Comparison of ENCODE assay signal across 8 cellular contexts in the genomic region with DNA sequence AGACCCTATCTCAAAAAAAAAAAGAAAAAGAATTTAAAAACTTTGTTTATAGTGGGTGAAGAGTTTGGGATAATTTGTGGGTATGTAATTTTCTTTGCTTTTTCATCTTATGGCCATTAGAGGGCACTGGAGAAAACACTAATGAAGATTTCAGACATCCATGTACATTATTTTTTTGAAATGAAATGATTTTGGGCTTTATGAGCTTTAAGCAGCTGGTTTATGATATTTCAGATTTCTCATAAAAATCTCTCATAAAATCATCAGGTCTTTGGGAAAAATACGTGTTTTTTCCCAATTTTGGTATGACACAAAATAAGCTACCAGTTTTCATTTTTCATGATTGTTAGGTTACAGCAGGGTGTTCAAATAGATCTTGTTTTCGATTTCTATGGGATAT. TPM values are rescaled to one million over a fixed set of nuclear protein-coding genes. Genes with fewer than 3 reads are reported as not detected.
DNase-seq lines count a peak whose midpoint lies in the region; ATAC-seq, FAIRE-seq and TF ChIP-seq lines count a peak whose summit lies in the region.
"Not testable (repeated sequence)": the region's sequence is repeated elsewhere in the genome, so short reads cannot be mapped to it uniquely, and the experiment has no call there.

No MANE protein-coding gene starts in this region.

- TF ChIP-seq RAD21 in Ishikawa (IDR thresholded peaks at IDR 0.05; ENCODE audit: low read depth), result peak; percentile 30

- not testable (repeated sequence) for H3K4me1 ChIP-seq in body of pancreas; fibroblast of lung (ENCODE audit: control insufficient read depth, extremely low read depth, insufficient read depth, low read length); pancreas

- peak; percentile 12 for DNase-seq in ELR (ENCODE audit: low read depth)
- DNase-seq in RCC 7860 (ENCODE audit: low spot score); body of pancreas; fibroblast of lung (ENCODE audit: low read depth in 2 of 2); left lobe of liver (ENCODE audit: low spot score); pancreas: not testable (repeated sequence)

- TF ChIP-seq CTCF in body of pancreas (IDR thresholded peaks at IDR 0.05) (peak in 5 of 7 experiments; percentile 6 to 28 (median 23)), fibroblast of lung (conservative IDR thresholded peaks at IDR 0.05 in 1 of 2, IDR thresholded peaks at IDR 0.05 in 1 of 2; ENCODE audit: low read depth in 1 of 2, low read length in 2 of 2) (peak; percentile 6 to 31), pancreas (IDR thresholded peaks at IDR 0.05) (peak in 1 of 4 donors; percentile 7)

- H3K4me2 ChIP-seq in fibroblast of lung (ENCODE audit: extremely low read depth, insufficient read depth, low read length), result not testable (repeated sequence)

- not testable (repeated sequence) for H3K36me3 ChIP-seq in body of pancreas (replicated peaks in 1 of 2; ENCODE audit: insufficient read depth in 1 of 2, low read depth in 2 of 2); fibroblast of lung (ENCODE audit: control insufficient read depth, insufficient read depth, low read length); pancreas

- not testable (repeated sequence) for TF ChIP-seq POLR2A in body of pancreas (IDR thresholded peaks at IDR 0.05)

- not testable (repeated sequence) for TF ChIP-seq EP300 in Ishikawa (IDR thresholded peaks at IDR 0.05; ENCODE audit: borderline replicate concordance)

- H4K20me1 ChIP-seq in fibroblast of lung (ENCODE audit: control insufficient read depth, extremely low read depth, insufficient read depth, low read length), result not testable (repeated sequence)

- not testable (repeated sequence) for H3K27ac ChIP-seq in body of pancreas; fibroblast of lung (ENCODE audit: insufficient read depth, low read length); pancreas

- H3K79me2 ChIP-seq in fibroblast of lung (ENCODE audit: control insufficient read depth, insufficient read depth, low read length), result not testable (repeated sequence)

- 33 to 37% methylated on average over 2 of the region's 2 CpGs for WGBS in body of pancreas, 2 donors
- WGBS in pancreas, 2 donors, result 36% methylated on average over 2 of the region's 2 CpGs

- H3K4me3 ChIP-seq in body of pancreas; fibroblast of lung (replicated peaks in 1 of 4; ENCODE audit: control extremely low read depth in 1 of 4, insufficient read depth in 1 of 4, low read depth in 3 of 4, low read length in 4 of 4); pancreas: not testable (repeated sequence)

- not testable (repeated sequence) for H3K9ac ChIP-seq in fibroblast of lung (ENCODE audit: insufficient read depth, low read length)

- intact Hi-C loops in body of pancreas (cut with DNase I); pancreas (cut with DNase I): not testable (repeated sequence)

- not testable (repeated sequence) for H2AFZ ChIP-seq in fibroblast of lung (ENCODE audit: low read length)

- not testable (repeated sequence) for H3K9me3 ChIP-seq in body of pancreas; fibroblast of lung (ENCODE audit: control insufficient read depth, insufficient read depth, low read depth, low read length); pancreas

- not testable (repeated sequence) for ATAC-seq in body of pancreas, pancreas
- peak; percentile 39 for ATAC-seq in left lobe of liver

- not testable (repeated sequence) for H3K27me3 ChIP-seq in body of pancreas; fibroblast of lung (ENCODE audit: control insufficient read depth, insufficient read depth, low read length); pancreas

- FAIRE-seq in A204.1 (lab: Jason Lieb, UNC) (peak; percentile 99), RCC 7860 (lab: Jason Lieb, UNC) (peak; percentile 93), pancreas (lab: Jason Lieb, UNC) (peak; percentile 92)

RNA-seq across cellular contexts. Expression of gene TYW1, which starts 44.2 kb away (rescaled TPM):
- total RNA-seq in body of pancreas (10 to 100 TPM in 1 of 2 donors, 1 to 10 TPM in 1; 7.6 to 15.6 TPM), fibroblast of lung (22.6 and 25.1 TPM in 2 replicates), left lobe of liver (10.7 TPM), pancreas (1 to 10 TPM; 4.0 to 8.6 (median 7.3) TPM)
- polyA plus RNA-seq in fibroblast of lung (16.7 and 17.6 TPM in 2 replicates), pancreas (1 to 10 TPM; 4.8 to 9.2 TPM)
- polyA plus RNA-seq in fibroblast of lung (2012), result 11.1 and 12.3 TPM in 2 replicates
- 12.7 and 17.8 TPM in 2 replicates for polyA minus RNA-seq in fibroblast of lung (ENCODE audit: low replicate concordance)

RNA-seq across cellular contexts. Expression of gene SBDS, which starts 45.4 kb away (rescaled TPM):
- 10 to 100 TPM; 37.9 to 52.1 TPM for total RNA-seq in body of pancreas
- 80.9 and 118 TPM in 2 replicates for total RNA-seq in fibroblast of lung
- 146 and 172 TPM in 2 replicates for polyA plus RNA-seq in fibroblast of lung
- polyA plus RNA-seq in fibroblast of lung (2012), result 123 and 142 TPM in 2 replicates
- 6.3 and 6.8 TPM in 2 replicates for polyA minus RNA-seq in fibroblast of lung (ENCODE audit: low replicate concordance)
- 49.9 TPM for total RNA-seq in left lobe of liver
- 10 to 100 TPM; 38.1 to 56.1 (median 42.8) TPM for total RNA-seq in pancreas
- 10 to 100 TPM; 37.1 to 75.8 TPM for polyA plus RNA-seq in pancreas
